In genomic region chr4:180610317-180610716, GRCh38 we compare ENCODE assay signal across 25 cellular contexts.
DNase-seq lines count a peak whose midpoint lies in the region; ATAC-seq, FAIRE-seq and TF ChIP-seq lines count a peak whose summit lies in the region.
"Had no signal": no experiment of that assay in that cellular context is flagged by ENCODE, and none has a peak within 500 bp of the region (broad histone marks: within the 10 kb centered on the region; RNA-seq: fewer than 3 reads in every experiment).

No MANE protein-coding gene starts in this region.

- intact Hi-C loops in left lung (cut with DNase I) = no loop called here

- no peak overlapping the region for H3K4me3 ChIP-seq in astrocyte (ENCODE audit: insufficient read depth, low read depth, low read length)
- no peak overlapping the region for H3K4me3 ChIP-seq in left lung
- H3K4me3 ChIP-seq: sigmoid colon, SK-N-MC, thyroid gland had no signal

- no peaks in the 10 kb centered on the region for H3K4me1 ChIP-seq in astrocyte (ENCODE audit: insufficient read depth, low read length)
- H3K4me1 ChIP-seq in left lung = no peaks in the 10 kb centered on the region
- H3K4me1 ChIP-seq: sigmoid colon, thyroid gland had no signal

- H3K79me2 ChIP-seq in astrocyte (ENCODE audit: insufficient read depth, low read length) = no peaks in the 10 kb centered on the region

- H3K27me3 ChIP-seq in astrocyte (ENCODE audit: insufficient read depth, low read length) = no peaks in the 10 kb centered on the region
- no peaks in the 10 kb centered on the region for H3K27me3 ChIP-seq in left lung
- H3K27me3 ChIP-seq: sigmoid colon, thyroid gland had no signal

- H3K9me3 ChIP-seq in astrocyte (ENCODE audit: insufficient read depth, low read depth, low read length) (no peaks in the 10 kb centered on the region), left lung (no peaks in the 10 kb centered on the region)
- H3K9me3 ChIP-seq: sigmoid colon, thyroid gland had no signal

- ATAC-seq in GM18520 (IDR thresholded peaks at IDR 0.05; ENCODE audit: unreplicated experiment) (peak; percentile 63), GM18519 (IDR thresholded peaks at IDR 0.05; ENCODE audit: low FRiP score, unreplicated experiment) (no peak), left lung (no peak)
- ATAC-seq: activated CD4-positive, alpha-beta T cell treated with anti-CD3 and anti-CD28 coated beads for 36 hours; activated T-cell treated with anti-CD3 and anti-CD28 coated beads, Interleukin-2, amount 50 U/mL, for 4 hours; HCT116; left colon; stimulated activated naive CD8-positive, alpha-beta T cell treated with anti-CD3 and anti-CD28 coated beads, Interleukin-15, amount 100 ng/mL, for 72 hours; T-helper 17 cell had no signal

- H3K4me3 Mint-ChIP-seq in astrocyte (ENCODE audit: unreplicated experiment) = no peak overlapping the region
- H3K4me3 Mint-ChIP-seq: activated CD4-positive, alpha-beta T cell treated with anti-CD3 and anti-CD28 coated beads for 36 hours; activated T-cell treated with anti-CD3 and anti-CD28 coated beads, Interleukin-2, amount 50 U/mL, for 4 hours; CD4-positive, CD25-positive, alpha-beta regulatory T cell; stimulated activated naive CD8-positive, alpha-beta T cell treated with anti-CD3 and anti-CD28 coated beads, Interleukin-15, amount 100 ng/mL, for 72 hours; T-helper 17 cell had no signal

- H3K9ac ChIP-seq in astrocyte (ENCODE audit: low read length) = no peak overlapping the region

- H3K27me3 Mint-ChIP-seq in astrocyte (ENCODE audit: low read depth, unreplicated experiment) = no peaks in the 10 kb centered on the region
- H3K27me3 Mint-ChIP-seq: activated CD4-positive, alpha-beta T cell treated with anti-CD3 and anti-CD28 coated beads for 36 hours; CD4-positive, CD25-positive, alpha-beta regulatory T cell; progenitor cell of endocrine pancreas; T-helper 17 cell had no signal

- H3K27ac ChIP-seq in astrocyte (ENCODE audit: low read depth, low read length) = no peak overlapping the region
- no peak overlapping the region for H3K27ac ChIP-seq in left lung
- H3K27ac ChIP-seq: sigmoid colon, SK-N-MC, thyroid gland had no signal

- TF ChIP-seq CTCF in astrocyte (IDR thresholded peaks at IDR 0.05; ENCODE audit: insufficient read depth, low read depth, low read length) (no peak), left lung (IDR thresholded peaks at IDR 0.05) (no peak)

- H3K4me1 Mint-ChIP-seq in astrocyte (ENCODE audit: low read depth, unreplicated experiment) = peaks cover 8% of the 10 kb centered on the region
- H3K4me1 Mint-ChIP-seq: activated CD4-positive, alpha-beta T cell treated with anti-CD3 and anti-CD28 coated beads for 36 hours; CD4-positive, CD25-positive, alpha-beta regulatory T cell; stimulated activated naive CD8-positive, alpha-beta T cell treated with anti-CD3 and anti-CD28 coated beads, Interleukin-15, amount 100 ng/mL, for 72 hours; T-helper 17 cell had no signal

- no peak for FAIRE-seq in astrocyte (lab: Jason Lieb, UNC)

- H3K27ac Mint-ChIP-seq in astrocyte (ENCODE audit: unreplicated experiment) = no peak overlapping the region
- H3K27ac Mint-ChIP-seq: activated CD4-positive, alpha-beta T cell treated with anti-CD3 and anti-CD28 coated beads for 36 hours; CD4-positive, CD25-positive, alpha-beta regulatory T cell; progenitor cell of endocrine pancreas; stimulated activated naive CD8-positive, alpha-beta T cell treated with anti-CD3 and anti-CD28 coated beads, Interleukin-15, amount 100 ng/mL, for 72 hours; T-helper 17 cell had no signal

- no peaks in the 10 kb centered on the region for H4K20me1 ChIP-seq in astrocyte (ENCODE audit: insufficient read depth, low read length)

- no peak overlapping the region for H2AFZ ChIP-seq in astrocyte (ENCODE audit: low read depth, low read length)

- H3K4me2 ChIP-seq in astrocyte (ENCODE audit: low read length) = peak overlapping the region; percentile 55

- H3K36me3 ChIP-seq in astrocyte (ENCODE audit: insufficient read depth, low read length) = no peaks in the 10 kb centered on the region
- no peaks in the 10 kb centered on the region for H3K36me3 ChIP-seq in left lung
- H3K36me3 ChIP-seq: sigmoid colon, thyroid gland had no signal

- no peaks in the 10 kb centered on the region for H3K9me3 Mint-ChIP-seq in astrocyte (ENCODE audit: unreplicated experiment)
- H3K9me3 Mint-ChIP-seq: stimulated activated naive CD8-positive, alpha-beta T cell treated with anti-CD3 and anti-CD28 coated beads, Interleukin-15, amount 100 ng/mL, for 72 hours had no signal

- DNase-seq in M059J (ENCODE audit: low read depth) (peak; percentile 18), astrocyte (ENCODE audit: low read depth) (peak; percentile 51), iris pigment epithelial cell (ENCODE audit: low read depth) (peak; percentile 2), NCI-H1092 treated with DMSO at 0.1 percent for 48 hours (lab: John Stamatoyannopoulos, UW) (no peak), amniotic stem cell (lab: John Stamatoyannopoulos, UW) (no peak), left lung (no peak)
- DNase-seq: activated CD4-positive, alpha-beta T cell treated with anti-CD3 and anti-CD28 coated beads for 36 hours; activated naive CD4-positive, alpha-beta T cell treated with Interleukin-2 at 50 U/mL for 16 hours; activated T-cell treated with anti-CD3 and anti-CD28 coated beads, Interleukin-2, amount 50 U/mL, for 4 hours; CD4-positive, CD25-positive, alpha-beta regulatory T cell; cortex of kidney; left colon; mesenchymal stem cell; NCI-H1436; NCI-H524; sigmoid colon; stimulated activated CD4-positive, alpha-beta T cell treated with anti-CD3 and anti-CD28 coated beads, Interleukin-15, amount 100 ng/mL, for 24 hours; stimulated activated naive CD8-positive, alpha-beta T cell treated with anti-CD3 and anti-CD28 coated beads, Interleukin-15, amount 100 ng/mL, for 72 hours; T-helper 17 cell; thyroid gland had no signal

- H3K36me3 Mint-ChIP-seq in astrocyte (ENCODE audit: low read depth, unreplicated experiment) = no peaks in the 10 kb centered on the region

Comparison
In these comparisons a context has a peak if more than half of its experiments do, and no peak if none do; other contexts are left out.
1. DNase-seq: peak in M059J (single experiment), astrocyte (single experiment) and iris pigment epithelial cell (single experiment); none in NCI-H1092 treated with DMSO at 0.1 percent for 48 hours (single experiment), amniotic stem cell (single experiment) and left lung (0 of 2).